Comparison of ENCODE assay signal across 19 cellular contexts in genomic region chr9:36911601-36912412, GRCh38.
"Had no signal": no experiment of that assay in that cellular context is flagged by ENCODE, and none has a peak within 500 bp of the region (broad histone marks: within the 10 kb centered on the region; RNA-seq: fewer than 3 reads in every experiment).

No MANE protein-coding gene starts in this region.

- H3K27me3 ChIP-seq: body of pancreas, right atrium auricular region had no signal

- H3K4me3 ChIP-seq: body of pancreas, gastroesophageal sphincter, right atrium auricular region, smooth muscle cell, transverse colon had no signal

- H3K4me1 Mint-ChIP-seq: stimulated activated effector memory CD8-positive, alpha-beta T cell treated with anti-CD3 and anti-CD28 coated beads, Interleukin-12 subunit alpha, Interleukin-12 subunit beta, amount 100 ng/mL, for 72 hours had no signal

- H3K27ac Mint-ChIP-seq: activated naive CD4-positive, alpha-beta T cell treated with anti-CD3 and anti-CD28 coated beads, Interleukin-2, amount 50 U/mL, for 72 hours; dendritic cell treated with granulocyte-macrophage colony-stimulating factor and Interleukin-4, amounts not matched to agents 40 ng/mL and 50 ng/mL, for 4 days; effector memory CD8-positive, alpha-beta T cell; stimulated activated effector memory CD8-positive, alpha-beta T cell treated with anti-CD3 and anti-CD28 coated beads, Interleukin-12 subunit alpha, Interleukin-12 subunit beta, amount 100 ng/mL, for 72 hours had no signal

- ATAC-seq: activated CD4-positive, CD25-positive, alpha-beta regulatory T cell treated with anti-CD3 and anti-CD28 coated beads, Interleukin-2, amount 50 U/mL, for 24 hours; activated naive CD4-positive, alpha-beta T cell treated with anti-CD3 and anti-CD28 coated beads, Interleukin-2, amount 50 U/mL, for 72 hours; body of pancreas; effector memory CD8-positive, alpha-beta T cell; gastroesophageal sphincter; left ventricle myocardium superior; stimulated activated effector memory CD8-positive, alpha-beta T cell treated with anti-CD3 and anti-CD28 coated beads, Interleukin-12 subunit alpha, Interleukin-12 subunit beta, amount 100 ng/mL, for 72 hours had no signal

- H3K9me3 ChIP-seq: body of pancreas had no signal

- H3K9me3 Mint-ChIP-seq: activated naive CD4-positive, alpha-beta T cell treated with anti-CD3 and anti-CD28 coated beads, Interleukin-2, amount 50 U/mL, for 72 hours; dendritic cell treated with granulocyte-macrophage colony-stimulating factor and Interleukin-4, amounts not matched to agents 40 ng/mL and 50 ng/mL, for 4 days; effector memory CD8-positive, alpha-beta T cell; stimulated activated effector memory CD8-positive, alpha-beta T cell treated with anti-CD3 and anti-CD28 coated beads, Interleukin-12 subunit alpha, Interleukin-12 subunit beta, amount 100 ng/mL, for 72 hours had no signal

- H3K27ac ChIP-seq: body of pancreas, gastroesophageal sphincter, right atrium auricular region, transverse colon had no signal

- H3K36me3 ChIP-seq: gastroesophageal sphincter, right atrium auricular region, transverse colon had no signal

- H3K36me3 Mint-ChIP-seq: activated naive CD4-positive, alpha-beta T cell treated with anti-CD3 and anti-CD28 coated beads, Interleukin-2, amount 50 U/mL, for 72 hours; stimulated activated effector memory CD8-positive, alpha-beta T cell treated with anti-CD3 and anti-CD28 coated beads, Interleukin-12 subunit alpha, Interleukin-12 subunit beta, amount 100 ng/mL, for 72 hours had no signal

- DNase-seq: activated effector memory CD4-positive, alpha-beta T cell treated with Interleukin-2 at 50 U/mL for 16 hours; activated T-cell treated with anti-CD3 and anti-CD28 coated beads, Interleukin-2, amount 50 U/mL, for 1 hour; amniotic stem cell; body of pancreas; central memory CD4-positive, alpha-beta T cell; effector memory CD8-positive, alpha-beta T cell; kidney; left ventricle myocardium superior; midbrain; substantia nigra; T-helper 2 cell; transverse colon had no signal

- H3K4me1 ChIP-seq: body of pancreas, gastroesophageal sphincter, right atrium auricular region, transverse colon had no signal

- H3K4me3 Mint-ChIP-seq: dendritic cell treated with granulocyte-macrophage colony-stimulating factor and Interleukin-4, amounts not matched to agents 40 ng/mL and 50 ng/mL, for 4 days; effector memory CD8-positive, alpha-beta T cell; stimulated activated effector memory CD8-positive, alpha-beta T cell treated with anti-CD3 and anti-CD28 coated beads, Interleukin-12 subunit alpha, Interleukin-12 subunit beta, amount 100 ng/mL, for 72 hours had no signal
